In genomic region chr7:142770720-142771352, GRCh38 we compare ENCODE assay signal across 8 cellular contexts. TPM values are rescaled to one million over a fixed set of nuclear protein-coding genes. Genes with fewer than 3 reads are reported as not detected.
DNase-seq lines count a peak whose midpoint lies in the region; ATAC-seq and FAIRE-seq lines count a peak whose summit lies in the region.
"Had no signal": no experiment of that assay in that cellular context is flagged by ENCODE, and none has a peak within 500 bp of the region (broad histone marks: within the 10 kb centered on the region; RNA-seq: fewer than 3 reads in every experiment).

PRSS2 (plus strand) TSS chr7:142770970; CDS start chr7:142770983, 13 bp downstream.

- DNase-seq in naive B cell (no peak), RCC 7860 (ENCODE audit: low spot score) (no peak)
- no peak for DNase-seq in activated effector memory CD4-positive, alpha-beta T cell treated with Interleukin-2 at 50 U/mL for 16 hours
- DNase-seq: Karpas-422 had no signal

- H3K27ac Mint-ChIP-seq in naive B cell, result peak within 1 kb of the TSS in 5 of 6 donors; percentile 21 to 96 (median 74)

- peaks cover 20 to 28% (median 28%) of the 10 kb centered on the region in 3 donors for H3K4me1 Mint-ChIP-seq in naive B cell

- peaks cover 0 to 1% (median 0%) of the 10 kb centered on the region in 7 donors for H3K9me3 Mint-ChIP-seq in naive B cell

- no peaks in the 10 kb centered on the region for H3K36me3 Mint-ChIP-seq in naive B cell

- peak within 1 kb of the TSS in 3 of 8 donors; percentile 53 to 62 (median 55) for H3K4me3 Mint-ChIP-seq in naive B cell

- FAIRE-seq in RCC 7860 (lab: Jason Lieb, UNC), result no peak

- peaks cover 7 to 22% (median 11%) of the 10 kb centered on the region in 3 donors for H3K27me3 Mint-ChIP-seq in naive B cell

- ATAC-seq in GM18870 (IDR thresholded peaks at IDR 0.05; ENCODE audit: unreplicated experiment) (peak; percentile 6), GM21737 (IDR thresholded peaks at IDR 0.05; ENCODE audit: unreplicated experiment) (peak; percentile 18), HG03571 (IDR thresholded peaks at IDR 0.05; ENCODE audit: unreplicated experiment) (peak; percentile 14), naive B cell (ENCODE audit: low read depth in 2 of 2) (no peak), HG02840 (IDR thresholded peaks at IDR 0.05; ENCODE audit: low FRiP score, unreplicated experiment) (no peak)

RNA-seq across cellular contexts. Expression of gene PRSS2, which starts in this region (rescaled TPM):
- polyA plus RNA-seq in naive B cell (ENCODE audit: low read depth in 6 of 6), result under 1 TPM in 1 of 6 donors, not detected in 5; 0.41 TPM

Comparison
In these comparisons a context has a peak if more than half of its experiments do, and no peak if none do; other contexts are left out.
1. ATAC-seq: peak in GM18870 (single experiment), GM21737 (single experiment) and HG03571 (single experiment); none in naive B cell (0 of 2) and HG02840 (single experiment).